Comparison of ENCODE assay signal across 17 cellular contexts in genomic region chr18:14701286-14702040, GRCh38. TPM values are rescaled to one million over a fixed set of nuclear protein-coding genes. Genes with fewer than 3 reads are reported as not detected.
"Had no signal": no experiment of that assay in that cellular context is flagged by ENCODE, and none has a peak within 500 bp of the region (broad histone marks: within the 10 kb centered on the region; RNA-seq: fewer than 3 reads in every experiment).

No MANE protein-coding gene starts in this region.

RNA-seq across cellular contexts. Expression of gene ANKRD30B, which starts 46.5 kb away (rescaled TPM):
- total RNA-seq: activated B cell treated with CpG ODN at 0.5 μM for 24 hours; activated CD4-positive, alpha-beta memory T cell treated with anti-CD3 and anti-CD28 coated beads for 36 hours; activated CD4-positive, alpha-beta T cell treated with anti-CD3 and anti-CD28 coated beads, Interleukin-2, amount 10 ng/mL, durations not matched to agents 24 days and 14 days; activated CD8-positive, alpha-beta memory T cell treated with anti-CD3 and anti-CD28 coated beads for 36 hours; activated CD8-positive, alpha-beta T cell treated with anti-CD3 and anti-CD28 coated beads for 36 hours; activated naive CD4-positive, alpha-beta T cell treated with anti-CD3 and anti-CD28 coated beads for 36 hours; activated naive CD4-positive, alpha-beta T cell treated with anti-CD3 and anti-CD28 coated beads, Interleukin-2, amount 50 U/mL, for 72 hours; activated naive CD8-positive, alpha-beta T cell treated with anti-CD3 and anti-CD28 coated beads for 36 hours; activated T-cell treated with anti-CD3 and anti-CD28 coated beads, Interleukin-2, amount 50 U/mL, for 4 hours; activated T-cell treated with anti-CD3 and anti-CD28 coated beads, Interleukin-2, amount 50 U/mL, for 72 hours; activated T-helper 1 cell treated with anti-CD3 and anti-CD28 coated beads, Interleukin-12 subunit alpha, Interleukin-12 subunit beta, Interleukin-2, Interleukin-4 antibody, amounts not matched to agents 30 ng/mL and 10 ng/mL and 1 ng/mL, durations not matched to agents 14 hours and 24 hours and 36 hours; activated T-helper 17 cell treated with anti-CD3 and anti-CD28 coated beads, Interleukin-2, amount 50 U/mL, for 72 hours; aorta; astrocyte; cardiac septum; T-helper 17 cell; T-helper 2 cell treated with Interferon-gamma antibody and Interleukin-4, amounts not matched to agents 100 ng/mL and 5 ng/mL, for 36 hours had no signal
- polyA plus RNA-seq: aorta had no signal
